25 cellular contexts compared by ENCODE assay signal in genomic region chr7:112381311-112382091, GRCh38.
"Had no signal": no experiment of that assay in that cellular context is flagged by ENCODE, and none has a peak within 500 bp of the region (broad histone marks: within the 10 kb centered on the region; RNA-seq: fewer than 3 reads in every experiment).

No MANE protein-coding gene starts in this region.

- H3K4me1 ChIP-seq: adrenal gland, gastroesophageal sphincter, prostate gland, upper lobe of right lung had no signal

- H3K27me3 ChIP-seq: adrenal gland, gastroesophageal sphincter, ovary, upper lobe of right lung had no signal

- H3K4me3 ChIP-seq: adrenal gland, gastroesophageal sphincter, ovary, prostate gland, upper lobe of right lung had no signal

- FAIRE-seq: astrocyte, colon, endothelial cell of umbilical vein had no signal

- H3K36me3 ChIP-seq: adrenal gland, gastroesophageal sphincter, neutrophil, ovary, prostate gland, upper lobe of right lung had no signal

- DNase-seq: activated B cell treated with CpG ODN at 0.5 μM for 24 hours; activated CD4-positive, alpha-beta T cell treated with anti-CD3 and anti-CD28 coated beads for 36 hours; activated CD4-positive, alpha-beta T cell treated with anti-CD3 and anti-CD28 coated beads, Interleukin-2, amount 50 U/mL, for 48 hours; activated CD8-positive, alpha-beta memory T cell treated with anti-CD3 and anti-CD28 coated beads, Interleukin-2, amount 50 U/mL, for 48 hours; activated naive CD4-positive, alpha-beta T cell; activated T-cell treated with anti-CD3 and anti-CD28 coated beads, Interleukin-2, amount 50 U/mL, for 4 hours; adrenal gland; central memory CD4-positive, alpha-beta T cell; effector memory CD8-positive, alpha-beta T cell; head of caudate nucleus; hypothalamus; left ventricle myocardium superior; midbrain; ovary; stimulated activated CD4-positive, alpha-beta T cell treated with anti-CD3 and anti-CD28 coated beads, Interleukin-4, amount 100 ng/mL, for 24 hours; stimulated activated naive CD8-positive, alpha-beta T cell treated with anti-CD3 and anti-CD28 coated beads, Interleukin-15, Interleukin-2, amounts not matched to agents 100 U/mL and 50 U/mL, for 24 hours; upper lobe of right lung had no signal

- H3K9me3 ChIP-seq: adrenal gland, gastroesophageal sphincter, neutrophil, ovary, prostate gland, upper lobe of right lung had no signal

- H3K27ac ChIP-seq: adrenal gland, gastroesophageal sphincter, neutrophil, ovary, prostate gland, upper lobe of right lung had no signal

- ATAC-seq: activated CD4-positive, alpha-beta T cell treated with anti-CD3 and anti-CD28 coated beads for 36 hours; activated T-cell treated with anti-CD3 and anti-CD28 coated beads, Interleukin-2, amount 50 U/mL, for 4 hours; effector memory CD8-positive, alpha-beta T cell; esophagus mucosa; gastroesophageal sphincter; left ventricle myocardium superior; natural killer cell treated with Interleukin-12 subunit alpha and Interleukin-12 subunit beta and Interleukin-15 and Interleukin-18, amount 100 ng/mL, for 72 hours; stimulated activated naive CD8-positive, alpha-beta T cell treated with anti-CD3 and anti-CD28 coated beads, Interleukin-15, Interleukin-2, amounts not matched to agents 100 U/mL and 50 U/mL, for 24 hours; upper lobe of right lung had no signal
